Comparison of ENCODE assay signal across 10 cellular contexts in genomic region chr3:42755681-42756578, GRCh38. TPM values are rescaled to one million over a fixed set of nuclear protein-coding genes. Genes with fewer than 3 reads are reported as not detected.
DNase-seq lines count a peak whose midpoint lies in the region; ATAC-seq, FAIRE-seq and TF ChIP-seq lines count a peak whose summit lies in the region.
"Had no signal": no experiment of that assay in that cellular context is flagged by ENCODE, and none has a peak within 500 bp of the region (broad histone marks: within the 10 kb centered on the region; RNA-seq: fewer than 3 reads in every experiment).

No MANE protein-coding gene starts in this region.

- H3K4me1 ChIP-seq in MM.1S (ENCODE audit: low read length) (no peaks in the 10 kb centered on the region), GM12878 (ENCODE audit: control insufficient read depth, insufficient read depth, low read length) (no peaks in the 10 kb centered on the region)

- WGBS in GM12878 (ENCODE audit: insufficient coverage, insufficient replicate concordance, low lambda C conversion rate, missing lambda C conversion rate) = 26% methylated on average over 5 of the region's 5 CpGs

- TF ChIP-seq EP300 in GM12878 (IDR thresholded peaks at IDR 0.05; ENCODE audit: borderline replicate concordance in 1 of 2, control insufficient read depth in 1 of 2, low read depth in 2 of 2, low read length in 2 of 2) = no peak

- no peak overlapping the region for H3K27ac Mint-ChIP-seq in T-helper 2 cell treated with Interferon-gamma antibody and Interleukin-4, amounts not matched to agents 5 μg/mL and 100 μg/mL, for 36 hours

- H3K9me3 ChIP-seq in MM.1S (replicated peaks; ENCODE audit: insufficient read depth, low read length) (no peaks in the 10 kb centered on the region), GM12878 (replicated peaks; ENCODE audit: control insufficient read depth, insufficient read depth, low read length) (no peaks in the 10 kb centered on the region)

- H3K79me2 ChIP-seq in MM.1S (ENCODE audit: low read length) (no peaks in the 10 kb centered on the region), GM12878 (ENCODE audit: control insufficient read depth, insufficient read depth, low read length) (no peaks in the 10 kb centered on the region)

- H4K20me1 ChIP-seq in MM.1S (ENCODE audit: insufficient read depth, low read length) (no peaks in the 10 kb centered on the region), GM12878 (ENCODE audit: control insufficient read depth, insufficient read depth) (no peaks in the 10 kb centered on the region)

- no peaks in the 10 kb centered on the region for H3K4me1 Mint-ChIP-seq in T-helper 2 cell treated with Interferon-gamma antibody and Interleukin-4, amounts not matched to agents 5 μg/mL and 100 μg/mL, for 36 hours (ENCODE audit: low read depth)

- no peak for FAIRE-seq in GM12878 (lab: Jason Lieb, UNC)
- FAIRE-seq: A204.1 had no signal

- DNase-seq in DMS 273 (lab: John Stamatoyannopoulos, UW; ENCODE audit: unreplicated experiment) (peak; percentile 43), DMS 273 treated with DMSO at 0.1 percent for 48 hours (lab: John Stamatoyannopoulos, UW) (no peak), MM.1S (peak; percentile 20), GM12878 (ENCODE audit: low read depth, low spot score) (no peak), lung microvascular endothelial cell (ENCODE audit: low read depth in 2 of 2) (peak; percentile 40 to 50), posterior vena cava (ENCODE audit: low spot score) (no peak), RWPE1 (ENCODE audit: low spot score) (no peak)
- DNase-seq in T-helper 2 cell treated with Interferon-gamma antibody and Interleukin-4, amounts not matched to agents 5 μg/mL and 100 μg/mL, for 36 hours (ENCODE audit: low spot score) = no peak

- H3K4me3 ChIP-seq in MM.1S (ENCODE audit: low read length) (no peak overlapping the region), GM12878 (no peak overlapping the region)
- H3K4me3 ChIP-seq: SK-N-MC had no signal

- no peaks in the 10 kb centered on the region for H3K9me2 ChIP-seq in MM.1S (replicated peaks; ENCODE audit: insufficient read depth, low read length)

- H3K27ac ChIP-seq in MM.1S (ENCODE audit: low read length) (no peak overlapping the region), GM12878 (ENCODE audit: control insufficient read depth, insufficient read depth) (no peak overlapping the region), RWPE1 (no peak overlapping the region)
- H3K27ac ChIP-seq: SK-N-MC had no signal

- no peak overlapping the region for H3K9ac ChIP-seq in MM.1S (ENCODE audit: low read length)
- H3K9ac ChIP-seq in GM12878 (ENCODE audit: control insufficient read depth, insufficient read depth, low read length) = no peak overlapping the region

- H3K27me3 Mint-ChIP-seq in T-helper 2 cell treated with Interferon-gamma antibody and Interleukin-4, amounts not matched to agents 5 μg/mL and 100 μg/mL, for 36 hours (ENCODE audit: low read depth) = peaks cover 20% of the 10 kb centered on the region

- H3K4me3 Mint-ChIP-seq in T-helper 2 cell treated with Interferon-gamma antibody and Interleukin-4, amounts not matched to agents 5 μg/mL and 100 μg/mL, for 36 hours = no peak overlapping the region

- TF ChIP-seq RAD21 in GM12878 (IDR thresholded peaks at IDR 0.05; ENCODE audit: insufficient read depth, low read depth, low read length) = peak; percentile 26; the same call in 1 of the 2 replicates

- H3K9me3 Mint-ChIP-seq in T-helper 2 cell treated with Interferon-gamma antibody and Interleukin-4, amounts not matched to agents 5 μg/mL and 100 μg/mL, for 36 hours = no peaks in the 10 kb centered on the region

- SMC1A ChIA-PET in GM12878 (lab: Charles Lee; ENCODE audit: uncharacterized antibody, unreplicated experiment) = interaction anchor here (1.3 kb wide), 2 partner anchors 11 to 150 kb away, joined by 3 to 5 read pairs; no protein-coding TSS in a partner anchor

- POLR2A ChIA-PET in GM12878 (lab: Charles Lee) = no interaction called here
- POLR2A ChIA-PET in RWPE1 (lab: Yijun Ruan, JAX; ENCODE audit: low non-redundant PET) = no interaction called here

- H3K27me3 ChIP-seq in MM.1S (replicated peaks; ENCODE audit: insufficient read depth, low read length) (no peaks in the 10 kb centered on the region), GM12878 (replicated peaks in 1 of 2; ENCODE audit: control insufficient read depth in 2 of 2, insufficient read depth in 2 of 2, low read length in 1 of 2) (no peaks in the 10 kb centered on the region; a peak in 1 of 4 replicates)

- intact Hi-C loops in GM12878 (cut with micrococcal nuclease; ENCODE audit: unreplicated experiment) = no loop called here
- intact Hi-C loops in posterior vena cava (cut with DNase I) = no loop called here

- H3K36me3 Mint-ChIP-seq in T-helper 2 cell treated with Interferon-gamma antibody and Interleukin-4, amounts not matched to agents 5 μg/mL and 100 μg/mL, for 36 hours (ENCODE audit: low read depth) = no peaks in the 10 kb centered on the region

- H3K36me3 ChIP-seq in MM.1S (replicated peaks; ENCODE audit: insufficient read depth, low read length) (no peaks in the 10 kb centered on the region), GM12878 (ENCODE audit: control insufficient read depth in 2 of 2, insufficient read depth in 2 of 2, low read length in 1 of 2) (no peaks in the 10 kb centered on the region)

- no peak for TF ChIP-seq POLR2A in GM12878 (IDR thresholded peaks at IDR 0.05; ENCODE audit: low read depth, low read length)

- peak; percentile 40 for TF ChIP-seq CTCF in MM.1S (IDR thresholded peaks at IDR 0.05; ENCODE audit: low read length)
- peak; percentile 35 to 60 (median 48); a peak in 5 of 6 replicates for TF ChIP-seq CTCF in GM12878 (IDR thresholded peaks at IDR 0.05 in 2 of 3, conservative IDR thresholded peaks at IDR 0.05 in 1 of 3; ENCODE audit: control insufficient read depth in 2 of 3, extremely low read depth in 1 of 3, insufficient read depth in 1 of 3, low read depth in 3 of 3, low read length in 3 of 3)
- TF ChIP-seq CTCF in RWPE1 (conservative IDR thresholded peaks at IDR 0.05; ENCODE audit: low read depth) = no peak

- H3K4me2 ChIP-seq in MM.1S (ENCODE audit: low read depth, low read length) (no peak overlapping the region), GM12878 (ENCODE audit: control insufficient read depth, insufficient read depth) (no peak overlapping the region)

- CTCF ChIA-PET in GM12878 (lab: Yijun Ruan, JAX) = interaction anchor here (1.1 to 4.0 kb wide), 3 partner anchors 10 to 184 kb away, joined by 4 to 25 read pairs (median 6); partner anchors contain the start of gene SEC22C
- CTCF ChIA-PET in RWPE1 (lab: Yijun Ruan, JAX) = interaction anchor here (1.0 kb wide), 1 partner anchor 10 kb away, joined by 4 read pairs; no protein-coding TSS in a partner anchor

- RAD21 ChIA-PET in GM12878 (lab: Charles Lee; ENCODE audit: unreplicated experiment) = no interaction called here

- no peaks in the 10 kb centered on the region for H3F3A ChIP-seq in MM.1S (ENCODE audit: insufficient read depth, low read length)

- in situ Hi-C loops in GM12878 (cut with MboI) = no loop called here

- BruUV-seq in GM12878 (replicated peaks; lab: Mats Ljungman, UMichigan) = no TSS peak

- ATAC-seq in GM12878 = peak; percentile 79

- H2AFZ ChIP-seq in MM.1S (ENCODE audit: low read length) (no peak overlapping the region), GM12878 (ENCODE audit: control insufficient read depth, low read depth, low read length) (no peak overlapping the region)

RNA-seq across cellular contexts. Expression of gene CCDC13, which starts 17.1 kb away (rescaled TPM):
- not detected in 2 replicates for total RNA-seq in GM12878 (2013; cell fraction: nucleolus; rRNA removed)
- 0.33 TPM in 1 of 2 replicates, not detected in the other for total RNA-seq in GM12878 (2014; rRNA removed)
- total RNA-seq in GM12878 (2014; rRNA removed; fragmentation: Illumina TruSeq; extraction: Trizol) = 0.13 TPM in 1 of 2 replicates, not detected in the other
- total RNA-seq in GM12878 (2021) = 0.16 TPM in 1 of 2 replicates, not detected in the other
- not detected for polyA plus RNA-seq in GM12878 (2011; ENCODE audit: low read depth)
- 0.29 and 0.81 TPM in 2 replicates for polyA plus RNA-seq in GM12878 (2011; rRNA removed)
- polyA plus RNA-seq in GM12878 (2011; cell fraction: cytosol; rRNA removed) = 0.32 and 0.33 TPM in 2 replicates
- 1.1 TPM in 2 replicates for polyA plus RNA-seq in GM12878 (2011; cell fraction: nucleus; rRNA removed)
- 0.34 and 0.37 TPM in 2 replicates for polyA plus RNA-seq in GM12878 (2012)
- polyA plus RNA-seq in GM12878 (2014; fragmentation: Illumina TruSeq; extraction: Trizol) = 0.14 and 0.31 TPM in 2 replicates
- under 1 TPM in 1 of 2 experiments, not detected in 1; 0.35 TPM for polyA plus RNA-seq in GM12878 (2014; fragmentation: Nextera tagmentation; extraction: Ambion mirVana)
- 0.69 and 0.81 TPM in 2 replicates for polyA plus RNA-seq in GM12878 (2014; rRNA removed)
- under 1 TPM in 1 of 2 experiments, not detected in 1; 0.19 TPM for polyA plus RNA-seq in GM12878 (2016; fragmentation: Nextera tagmentation; extraction: Ambion mirVana)
- polyA minus RNA-seq in GM12878 (2011; rRNA and poly(A)+ RNA removed) = 0.46 TPM in 1 of 2 replicates, not detected in the other
- polyA minus RNA-seq in GM12878 (2011; cell fraction: cytosol; rRNA and poly(A)+ RNA removed) = not detected in 2 replicates
- 0.48 TPM in 1 of 2 replicates, not detected in the other for polyA minus RNA-seq in GM12878 (2011; cell fraction: nucleus; rRNA and poly(A)+ RNA removed)
- 0.20 and 0.22 TPM in 2 replicates for total RNA-seq in lung microvascular endothelial cell
- 1 to 10 TPM; 1.4 to 2.7 TPM for total RNA-seq in posterior vena cava

RNA-seq across cellular contexts. Expression of gene HIGD1A, which starts 48.4 kb away (rescaled TPM):
- 16.7 and 20.1 TPM in 2 replicates for total RNA-seq in GM12878 (2013; cell fraction: nucleolus; rRNA removed)
- total RNA-seq in GM12878 (2014; rRNA removed) (91.6 and 116 TPM in 2 replicates), GM12878 (2014; rRNA removed; fragmentation: Illumina TruSeq; extraction: Trizol) (132 and 135 TPM in 2 replicates), GM12878 (2021) (68.2 and 73.9 TPM in 2 replicates), lung microvascular endothelial cell (93.5 and 95.5 TPM in 2 replicates), posterior vena cava (100 to 1,000 TPM; 163 to 204 TPM)
- 66.9 TPM for polyA plus RNA-seq in GM12878 (2011; ENCODE audit: low read depth)
- polyA plus RNA-seq in GM12878 (2011; rRNA removed) (179 and 268 TPM in 2 replicates), GM12878 (2014; fragmentation: Illumina TruSeq; extraction: Trizol) (171 and 178 TPM in 2 replicates), GM12878 (2014; fragmentation: Nextera tagmentation; extraction: Ambion mirVana) (100 to 1,000 TPM; 405 to 487 TPM), GM12878 (2014; rRNA removed) (90.3 and 119 TPM in 2 replicates), GM12878 (2016; fragmentation: Nextera tagmentation; extraction: Ambion mirVana) (100 to 1,000 TPM; 254 to 271 TPM)
- 48.2 and 57.0 TPM in 2 replicates for polyA plus RNA-seq in GM12878 (2011; cell fraction: cytosol; rRNA removed)
- polyA plus RNA-seq in GM12878 (2011; cell fraction: nucleus; rRNA removed) = 41.2 and 48.6 TPM in 2 replicates
- 71.3 and 86.8 TPM in 2 replicates for polyA plus RNA-seq in GM12878 (2012)
- 28.0 and 49.1 TPM in 2 replicates for polyA minus RNA-seq in GM12878 (2011; rRNA and poly(A)+ RNA removed)
- 19.1 and 19.4 TPM in 2 replicates for polyA minus RNA-seq in GM12878 (2011; cell fraction: cytosol; rRNA and poly(A)+ RNA removed)
- polyA minus RNA-seq in GM12878 (2011; cell fraction: nucleus; rRNA and poly(A)+ RNA removed) = 8.6 and 14.2 TPM in 2 replicates

RNA-seq across cellular contexts. Expression of gene ACKR2, which starts 53.3 kb away (rescaled TPM):
- total RNA-seq in GM12878 (2013; cell fraction: nucleolus; rRNA removed) = 1.2 and 2.2 TPM in 2 replicates
- total RNA-seq in GM12878 (2014; rRNA removed) (0.05 TPM in 1 of 2 replicates, not detected in the other), GM12878 (2014; rRNA removed; fragmentation: Illumina TruSeq; extraction: Trizol) (0.18 TPM in 1 of 2 replicates, not detected in the other), GM12878 (2021) (0.36 and 0.82 TPM in 2 replicates), lung microvascular endothelial cell (4.8 and 71.4 TPM in 2 replicates), posterior vena cava (10 to 100 TPM; 17.0 to 20.6 TPM)
- polyA plus RNA-seq in GM12878 (2011; ENCODE audit: low read depth) = not detected
- polyA plus RNA-seq in GM12878 (2011; rRNA removed) (0.13 and 0.35 TPM in 2 replicates), GM12878 (2014; fragmentation: Illumina TruSeq; extraction: Trizol) (0.28 and 0.36 TPM in 2 replicates), GM12878 (2014; fragmentation: Nextera tagmentation; extraction: Ambion mirVana) (under 1 TPM; 0.05 TPM), GM12878 (2014; rRNA removed) (0.10 and 0.91 TPM in 2 replicates), GM12878 (2016; fragmentation: Nextera tagmentation; extraction: Ambion mirVana) (under 1 TPM in 1 of 2 experiments, not detected in 1; 0.17 TPM)
- 0.06 and 0.10 TPM in 2 replicates for polyA plus RNA-seq in GM12878 (2011; cell fraction: cytosol; rRNA removed)
- 0.31 and 0.36 TPM in 2 replicates for polyA plus RNA-seq in GM12878 (2011; cell fraction: nucleus; rRNA removed)
- 0.18 and 0.30 TPM in 2 replicates for polyA plus RNA-seq in GM12878 (2012)
- 0.22 and 0.36 TPM in 2 replicates for polyA minus RNA-seq in GM12878 (2011; rRNA and poly(A)+ RNA removed)
- not detected in 2 replicates for polyA minus RNA-seq in GM12878 (2011; cell fraction: cytosol; rRNA and poly(A)+ RNA removed)
- 0.36 and 0.77 TPM in 2 replicates for polyA minus RNA-seq in GM12878 (2011; cell fraction: nucleus; rRNA and poly(A)+ RNA removed)

RNA-seq across cellular contexts. Expression of gene HHATL, which starts 53.3 kb away (rescaled TPM):
- not detected in 2 replicates for total RNA-seq in GM12878 (2013; cell fraction: nucleolus; rRNA removed)
- total RNA-seq in GM12878 (2014; rRNA removed) (not detected in 2 replicates), GM12878 (2014; rRNA removed; fragmentation: Illumina TruSeq; extraction: Trizol) (not detected in 2 replicates), GM12878 (2021) (not detected in 2 replicates), lung microvascular endothelial cell (not detected in 2 replicates), posterior vena cava (1 to 10 TPM in 1 of 2 donors, under 1 TPM in 1; 0.65 to 1.0 TPM)
- not detected for polyA plus RNA-seq in GM12878 (2011; ENCODE audit: low read depth)
- polyA plus RNA-seq in GM12878 (2011; rRNA removed) (not detected in 2 replicates), GM12878 (2014; fragmentation: Illumina TruSeq; extraction: Trizol) (not detected in 2 replicates), GM12878 (2014; fragmentation: Nextera tagmentation; extraction: Ambion mirVana) (not detected), GM12878 (2014; rRNA removed) (not detected in 2 replicates), GM12878 (2016; fragmentation: Nextera tagmentation; extraction: Ambion mirVana) (not detected)
- polyA plus RNA-seq in GM12878 (2011; cell fraction: cytosol; rRNA removed) = not detected in 2 replicates
- polyA plus RNA-seq in GM12878 (2011; cell fraction: nucleus; rRNA removed) = 0.21 TPM in 1 of 2 replicates, not detected in the other
- not detected in 2 replicates for polyA plus RNA-seq in GM12878 (2012)
- polyA minus RNA-seq in GM12878 (2011; rRNA and poly(A)+ RNA removed) = not detected in 2 replicates
- polyA minus RNA-seq in GM12878 (2011; cell fraction: cytosol; rRNA and poly(A)+ RNA removed) = not detected in 2 replicates
- not detected in 2 replicates for polyA minus RNA-seq in GM12878 (2011; cell fraction: nucleus; rRNA and poly(A)+ RNA removed)

Comparison
In these comparisons a context has a peak if more than half of its experiments do, and no peak if none do; other contexts are left out.
1. DNase-seq: peak in DMS 273 (single experiment), MM.1S (single experiment) and lung microvascular endothelial cell (2 of 2); none in DMS 273 treated with DMSO at 0.1 percent for 48 hours (single experiment), GM12878 (single experiment), posterior vena cava (single experiment), RWPE1 (single experiment) and T-helper 2 cell treated with Interferon-gamma antibody and Interleukin-4, amounts not matched to agents 5 μg/mL and 100 μg/mL, for 36 hours (single experiment).